8 cellular contexts compared by ENCODE assay signal in genomic region chr2:159613515-159614336, GRCh38. TPM values are rescaled to one million over a fixed set of nuclear protein-coding genes. Genes with fewer than 3 reads are reported as not detected.
DNase-seq lines count a peak whose midpoint lies in the region; ATAC-seq and TF ChIP-seq lines count a peak whose summit lies in the region.

No MANE protein-coding gene starts in this region.

- peaks cover 0 to 3% (median 0%) of the 10 kb centered on the region in 7 donors for H3K9me3 Mint-ChIP-seq in CD14-positive monocyte
- no peaks in the 10 kb centered on the region for H3K9me3 Mint-ChIP-seq in activated CD8-positive, alpha-beta T cell treated with anti-CD3 and anti-CD28 coated beads for 36 hours

- no peak for TF ChIP-seq POLR2A in vagina (IDR thresholded peaks at IDR 0.05)

- TF ChIP-seq CTCF in CD14-positive monocyte (IDR thresholded peaks at IDR 0.05) (no peak), ascending aorta (IDR thresholded peaks at IDR 0.05) (no peak), vagina (IDR thresholded peaks at IDR 0.05) (no peak)
- no peak for TF ChIP-seq CTCF in activated CD8-positive, alpha-beta T cell treated with anti-CD3 and anti-CD28 coated beads for 36 hours (IDR thresholded peaks at IDR 0.05)

- peak overlapping the region in 6 of 7 donors; percentile 1 to 99 (median 98) for H3K27ac Mint-ChIP-seq in CD14-positive monocyte
- no peak overlapping the region for H3K27ac Mint-ChIP-seq in activated CD8-positive, alpha-beta T cell treated with anti-CD3 and anti-CD28 coated beads for 36 hours

- peaks cover 3 to 7% of the 10 kb centered on the region in 2 donors for H3K36me3 Mint-ChIP-seq in CD14-positive monocyte
- H3K36me3 Mint-ChIP-seq in activated CD8-positive, alpha-beta T cell treated with anti-CD3 and anti-CD28 coated beads for 36 hours (ENCODE audit: low read depth): no peaks in the 10 kb centered on the region

- peak overlapping the region; percentile 77 to 81 for H3K4me3 ChIP-seq in ascending aorta
- H3K4me3 ChIP-seq in vagina: peak overlapping the region; percentile 73 to 88

- no peaks in the 10 kb centered on the region for H3K27me3 Mint-ChIP-seq in CD14-positive monocyte (ENCODE audit: low read depth in 3 of 3)
- H3K27me3 Mint-ChIP-seq in activated CD8-positive, alpha-beta T cell treated with anti-CD3 and anti-CD28 coated beads for 36 hours: peaks cover 21% of the 10 kb centered on the region

- H3K36me3 ChIP-seq in ascending aorta: no peaks in the 10 kb centered on the region
- H3K36me3 ChIP-seq in vagina: no peaks in the 10 kb centered on the region

- H3K27ac ChIP-seq in ascending aorta (peak overlapping the region; percentile 94 to 97), vagina (peak overlapping the region; percentile 99)

- H3K9me3 ChIP-seq in ascending aorta: no peaks in the 10 kb centered on the region
- H3K9me3 ChIP-seq in vagina: no peaks in the 10 kb centered on the region

- peak overlapping the region; percentile 93 for H3K4me3 Mint-ChIP-seq in CD14-positive monocyte
- no peak overlapping the region for H3K4me3 Mint-ChIP-seq in activated CD8-positive, alpha-beta T cell treated with anti-CD3 and anti-CD28 coated beads for 36 hours

- H3K27me3 ChIP-seq in ascending aorta (no peaks in the 10 kb centered on the region), vagina (no peaks in the 10 kb centered on the region)

- H3K4me1 ChIP-seq in ascending aorta: peaks cover 2 to 24% of the 10 kb centered on the region in 2 donors
- H3K4me1 ChIP-seq in vagina: peaks cover 60% of the 10 kb centered on the region

- CTCF ChIA-PET in activated CD8-positive, alpha-beta T cell treated with anti-CD3 and anti-CD28 coated beads for 36 hours (lab: Charles Lee): no interaction called here

- DNase-seq in CD14-positive monocyte (ENCODE audit: low spot score) (no peak), LHCN-M2 (ENCODE audit: low read depth) (peak; percentile 39), ascending aorta (ENCODE audit: low spot score in 2 of 2) (no peak), kidney tubule cell (ENCODE audit: low spot score) (peak; percentile 37), vagina (ENCODE audit: extremely low spot score in 2 of 2) (no peak), LoVo (ENCODE audit: low spot score) (no peak)
- no peak for DNase-seq in activated CD8-positive, alpha-beta T cell treated with anti-CD3 and anti-CD28 coated beads for 36 hours

- peaks cover 40% of the 10 kb centered on the region for H3K4me1 Mint-ChIP-seq in CD14-positive monocyte
- H3K4me1 Mint-ChIP-seq in activated CD8-positive, alpha-beta T cell treated with anti-CD3 and anti-CD28 coated beads for 36 hours (ENCODE audit: low read depth): peaks cover 8% of the 10 kb centered on the region

- POLR2A ChIA-PET in activated CD8-positive, alpha-beta T cell treated with anti-CD3 and anti-CD28 coated beads for 36 hours (lab: Charles Lee): no interaction called here

- intact Hi-C loops in CD14-positive monocyte (cut with micrococcal nuclease) (no loop called here), ascending aorta (cut with DNase I) (loop anchor here (10.0 kb wide), 5 partner anchors 99 to 881 kb away; partner anchors contain the start of genes CD302, RBMS1 and TANC1), vagina (cut with DNase I) (no loop called here)
- intact Hi-C loops in activated CD8-positive, alpha-beta T cell treated with anti-CD3 and anti-CD28 coated beads for 36 hours (cut with micrococcal nuclease): no loop called here

- no peak for ATAC-seq in activated CD8-positive, alpha-beta T cell treated with anti-CD3 and anti-CD28 coated beads for 36 hours
- no peak for ATAC-seq in GM19324 (IDR thresholded peaks at IDR 0.05; ENCODE audit: low FRiP score, unreplicated experiment)

RNA-seq across cellular contexts. Expression of gene BAZ2B, which starts 2.6 kb away (rescaled TPM):
- 10 to 100 TPM; 12.9 to 34.2 TPM for polyA plus RNA-seq in CD14-positive monocyte
- total RNA-seq in LHCN-M2 (2014; rRNA removed) (28.1 and 37.4 TPM in 2 replicates), ascending aorta (30.8 TPM), vagina (90.6 TPM)
- 6.9 TPM for polyA plus RNA-seq in LHCN-M2 (2012)
- total RNA-seq in activated CD8-positive, alpha-beta T cell treated with anti-CD3 and anti-CD28 coated beads for 36 hours: 1 to 10 TPM; 7.7 to 8.2 TPM

Comparison
In these comparisons a context has a peak if more than half of its experiments do, and no peak if none do; other contexts are left out.
1. DNase-seq: peak in LHCN-M2 (single experiment) and kidney tubule cell (single experiment); none in CD14-positive monocyte (single experiment), ascending aorta (0 of 2), vagina (0 of 2), LoVo (single experiment) and activated CD8-positive, alpha-beta T cell treated with anti-CD3 and anti-CD28 coated beads for 36 hours (single experiment).